In genomic region chr6:116111552-116112528, GRCh38 we compare ENCODE assay signal across 8 cellular contexts. TPM values are rescaled to one million over a fixed set of nuclear protein-coding genes. Genes with fewer than 3 reads are reported as not detected.
DNase-seq lines count a peak whose midpoint lies in the region; ATAC-seq lines count a peak whose summit lies in the region.

No MANE protein-coding gene starts in this region.

- ATAC-seq in activated CD4-positive, alpha-beta T cell treated with anti-CD3 and anti-CD28 coated beads for 36 hours = peak; percentile 78
- peak; percentile 87 for ATAC-seq in GM21367 (IDR thresholded peaks at IDR 0.05; ENCODE audit: unreplicated experiment)

- H3K36me3 Mint-ChIP-seq in activated CD4-positive, alpha-beta T cell treated with anti-CD3 and anti-CD28 coated beads for 36 hours (ENCODE audit: low read depth) = peaks cover 42% of the 10 kb centered on the region

- no peak overlapping the region for H3K27ac Mint-ChIP-seq in activated CD4-positive, alpha-beta T cell treated with anti-CD3 and anti-CD28 coated beads for 36 hours

- intact Hi-C loops in activated CD4-positive, alpha-beta T cell treated with anti-CD3 and anti-CD28 coated beads for 36 hours (cut with DNase I, micrococcal nuclease) = no loop called here

- no peaks in the 10 kb centered on the region for H3K4me1 Mint-ChIP-seq in activated CD4-positive, alpha-beta T cell treated with anti-CD3 and anti-CD28 coated beads for 36 hours

- POLR2A ChIA-PET in activated CD4-positive, alpha-beta T cell treated with anti-CD3 and anti-CD28 coated beads for 36 hours (lab: Charles Lee) = no interaction called here

- CTCF ChIA-PET in activated CD4-positive, alpha-beta T cell treated with anti-CD3 and anti-CD28 coated beads for 36 hours (lab: Charles Lee) = interaction anchor here (0.5 to 3.3 kb wide), 7 partner anchors 9 to 152 kb away, joined by 3 to 21 read pairs (median 4); partner anchors contain the start of genes COL10A1 and NT5DC1

- H3K9me3 Mint-ChIP-seq in activated CD4-positive, alpha-beta T cell treated with anti-CD3 and anti-CD28 coated beads for 36 hours (ENCODE audit: low read depth) = no peaks in the 10 kb centered on the region

- peak; percentile 65 for DNase-seq in activated CD4-positive, alpha-beta T cell treated with anti-CD3 and anti-CD28 coated beads for 36 hours
- no peak for DNase-seq in activated CD4-positive, alpha-beta T cell treated with anti-CD3 and anti-CD28 coated beads for 1 hour
- DNase-seq in HT-29 (ENCODE audit: low spot score) (peak; percentile 57), UCSD-AML1 (lab: John Stamatoyannopoulos, UW; ENCODE audit: unreplicated experiment) (peak; percentile 11), iPS-NIHi7 (ENCODE audit: extremely low spot score) (peak; percentile 48), NCI-H128 (lab: John Stamatoyannopoulos, UW; ENCODE audit: unreplicated experiment) (no peak), GF-D8 (lab: John Stamatoyannopoulos, UW) (no peak)

- no peak overlapping the region for H3K4me3 Mint-ChIP-seq in activated CD4-positive, alpha-beta T cell treated with anti-CD3 and anti-CD28 coated beads for 36 hours

- no peaks in the 10 kb centered on the region for H3K27me3 Mint-ChIP-seq in activated CD4-positive, alpha-beta T cell treated with anti-CD3 and anti-CD28 coated beads for 36 hours

RNA-seq across cellular contexts. Expression of gene NT5DC1, which starts 11.2 kb away (rescaled TPM):
- total RNA-seq in activated CD4-positive, alpha-beta T cell treated with anti-CD3 and anti-CD28 coated beads for 36 hours = 10 to 100 TPM; 39.4 to 42.4 TPM
- total RNA-seq in HT-29 (2014; rRNA removed; shearing (Covaris generic)) = 9.4 and 20.5 TPM in 2 replicates

RNA-seq across cellular contexts. Expression of gene COL10A1, which starts 14.1 kb away (rescaled TPM):
- total RNA-seq in activated CD4-positive, alpha-beta T cell treated with anti-CD3 and anti-CD28 coated beads for 36 hours = not detected
- not detected in 2 replicates for total RNA-seq in HT-29 (2014; rRNA removed; shearing (Covaris generic))

RNA-seq across cellular contexts. Expression of gene FRK, which starts 51.1 kb away (rescaled TPM):
- total RNA-seq in activated CD4-positive, alpha-beta T cell treated with anti-CD3 and anti-CD28 coated beads for 36 hours = under 1 TPM; 0.02 to 0.05 TPM
- 2.0 and 2.1 TPM in 2 replicates for total RNA-seq in HT-29 (2014; rRNA removed; shearing (Covaris generic))

Comparison
In these comparisons a context has a peak if more than half of its experiments do, and no peak if none do; other contexts are left out.
1. DNase-seq: peak in activated CD4-positive, alpha-beta T cell treated with anti-CD3 and anti-CD28 coated beads for 36 hours (single experiment), HT-29 (single experiment), UCSD-AML1 (single experiment) and iPS-NIHi7 (single experiment); none in activated CD4-positive, alpha-beta T cell treated with anti-CD3 and anti-CD28 coated beads for 1 hour (single experiment), NCI-H128 (single experiment) and GF-D8 (single experiment).